8 cellular contexts compared by ENCODE assay signal in the genomic region with DNA sequence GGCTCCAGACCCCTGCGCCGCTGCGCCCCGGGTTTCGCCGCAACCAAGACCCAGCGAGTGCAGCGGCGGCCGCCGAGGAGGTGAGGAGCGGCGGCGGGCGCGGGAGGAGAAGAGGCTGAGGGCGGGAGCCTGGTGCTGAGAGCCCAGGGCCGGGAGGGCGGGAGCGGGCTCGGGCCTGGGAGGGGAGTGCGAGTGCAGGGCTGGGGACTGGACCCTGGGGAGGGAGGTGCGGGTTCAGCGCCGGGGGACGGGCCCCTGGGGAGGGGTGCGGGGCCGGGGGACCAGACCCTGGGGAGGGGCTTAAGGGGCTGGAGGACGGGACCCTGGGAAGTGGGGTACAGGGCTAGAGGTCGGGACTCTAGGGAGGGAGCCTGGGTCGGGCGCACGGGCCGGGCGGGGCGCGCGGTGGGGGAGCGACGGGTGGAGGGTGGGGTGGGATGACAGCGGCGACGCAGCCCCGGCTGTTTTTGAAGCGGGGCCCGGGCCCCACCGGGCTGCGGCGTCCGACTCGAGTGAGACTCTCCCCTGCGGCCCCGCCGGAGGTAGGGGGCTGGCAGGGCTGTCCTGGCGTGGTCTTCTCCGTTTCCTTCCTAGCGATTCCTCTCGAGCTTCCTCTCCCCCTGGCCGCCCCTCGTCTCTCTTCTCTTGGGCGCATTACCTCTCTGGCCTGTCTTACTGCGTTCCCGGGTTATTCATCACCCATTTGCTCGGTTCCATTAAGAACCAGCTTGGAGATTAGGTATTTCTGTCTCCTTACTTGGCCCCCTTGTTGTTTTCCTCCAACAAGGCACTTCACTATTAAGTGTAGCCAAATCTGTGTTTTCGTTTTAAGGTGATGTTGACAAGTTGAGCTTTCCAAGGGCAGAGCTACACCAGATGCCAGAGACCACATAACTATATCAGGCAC. TPM values are rescaled to one million over a fixed set of nuclear protein-coding genes. Genes with fewer than 3 reads are reported as not detected.
A peak's percentile ranks its signal among the peaks of the same experiment; 100 is the strongest.
DNase-seq lines count a peak whose midpoint lies in the region; ATAC-seq and TF ChIP-seq lines count a peak whose summit lies in the region.

No MANE protein-coding gene starts in this region.

- H3K9me3 ChIP-seq in BLaER1 (no peaks in the 10 kb centered on the region), muscle layer of duodenum (ENCODE audit: control insufficient read depth in 1 of 2, low read length in 2 of 2) (no peaks in the 10 kb centered on the region), tibial artery (no peaks in the 10 kb centered on the region)

- no peaks in the 10 kb centered on the region for H3K27me3 Mint-ChIP-seq in activated CD8-positive, alpha-beta T cell treated with anti-CD3 and anti-CD28 coated beads for 36 hours

- TF ChIP-seq CTCF in activated CD8-positive, alpha-beta T cell treated with anti-CD3 and anti-CD28 coated beads for 36 hours (IDR thresholded peaks at IDR 0.05) = no peak
- TF ChIP-seq CTCF in epithelial cell of esophagus (IDR thresholded peaks at IDR 0.05; ENCODE audit: insufficient read depth, low read depth, low read length, missing control alignments) (no peak), tibial artery (IDR thresholded peaks at IDR 0.05) (no peak)

- H3K27me3 ChIP-seq in BLaER1 = no peaks in the 10 kb centered on the region
- no peaks in the 10 kb centered on the region for H3K27me3 ChIP-seq in muscle layer of duodenum (ENCODE audit: low read depth, low read length)
- no peaks in the 10 kb centered on the region for H3K27me3 ChIP-seq in tibial artery

- CTCF ChIA-PET in activated CD8-positive, alpha-beta T cell treated with anti-CD3 and anti-CD28 coated beads for 36 hours (lab: Charles Lee) = interaction anchor here (0.7 to 2.5 kb wide), 11 partner anchors 9 to 68 kb away, joined by 3 to 16 read pairs (median 5); no protein-coding TSS in a partner anchor

- H4K20me1 ChIP-seq in BLaER1 = peaks cover 47% of the 10 kb centered on the region

- no peaks in the 10 kb centered on the region for H3K9me3 Mint-ChIP-seq in activated CD8-positive, alpha-beta T cell treated with anti-CD3 and anti-CD28 coated beads for 36 hours

- H3K4me3 Mint-ChIP-seq in activated CD8-positive, alpha-beta T cell treated with anti-CD3 and anti-CD28 coated beads for 36 hours = peak overlapping the region; percentile 90

- H3K4me3 ChIP-seq in BLaER1 (peak overlapping the region; percentile 95), epithelial cell of esophagus (ENCODE audit: low read length) (peak overlapping the region; percentile 71), muscle layer of duodenum (ENCODE audit: low read depth in 1 of 2, low read length in 2 of 2) (peak overlapping the region; percentile 61 to 90), tibial artery (peak overlapping the region; percentile 72 to 81)

- peak; percentile 40 for DNase-seq in activated CD8-positive, alpha-beta T cell treated with anti-CD3 and anti-CD28 coated beads for 36 hours
- peak; percentile 20 for DNase-seq in epithelial cell of esophagus (ENCODE audit: low read depth)
- peak in 1 of 2 donors; percentile 70 for DNase-seq in tibial artery
- no peak for DNase-seq in NOMO-1 (lab: John Stamatoyannopoulos, UW; ENCODE audit: unreplicated experiment in 2 of 2)

- peaks cover 55% of the 10 kb centered on the region for H3K4me1 Mint-ChIP-seq in activated CD8-positive, alpha-beta T cell treated with anti-CD3 and anti-CD28 coated beads for 36 hours (ENCODE audit: low read depth)

- peaks cover 54% of the 10 kb centered on the region for H3K36me3 Mint-ChIP-seq in activated CD8-positive, alpha-beta T cell treated with anti-CD3 and anti-CD28 coated beads for 36 hours (ENCODE audit: low read depth)

- H3K4me1 ChIP-seq in BLaER1 (peaks cover 54% of the 10 kb centered on the region), muscle layer of duodenum (ENCODE audit: control insufficient read depth in 1 of 2, insufficient read depth in 2 of 2, low read length in 2 of 2) (peaks cover 3 to 27% of the 10 kb centered on the region in 2 donors), tibial artery (peaks cover 0 to 28% (median 18%) of the 10 kb centered on the region in 4 donors)

- peak overlapping the region; percentile 82 for H3K4me2 ChIP-seq in BLaER1

- ATAC-seq in GM19452 (IDR thresholded peaks at IDR 0.05; ENCODE audit: unreplicated experiment) (peak; percentile 26), HG03565 (IDR thresholded peaks at IDR 0.05; ENCODE audit: unreplicated experiment) (peak; percentile 2)
- peak; percentile 27 for ATAC-seq in activated CD8-positive, alpha-beta T cell treated with anti-CD3 and anti-CD28 coated beads for 36 hours

- peak overlapping the region; percentile 95 for H3K27ac Mint-ChIP-seq in activated CD8-positive, alpha-beta T cell treated with anti-CD3 and anti-CD28 coated beads for 36 hours

- POLR2A ChIA-PET in activated CD8-positive, alpha-beta T cell treated with anti-CD3 and anti-CD28 coated beads for 36 hours (lab: Charles Lee) = interaction anchor here (0.6 to 2.2 kb wide), 9 partner anchors 7 to 568 kb away, joined by 3 to 9 read pairs (median 5); no protein-coding TSS in a partner anchor

- peak overlapping the region; percentile 96 for H3K27ac ChIP-seq in BLaER1
- H3K27ac ChIP-seq in muscle layer of duodenum (ENCODE audit: low read length) = peak overlapping the region; percentile 51
- peak overlapping the region; percentile 74 for H3K27ac ChIP-seq in tibial artery

- H3K36me3 ChIP-seq in BLaER1 = peaks cover 37% of the 10 kb centered on the region
- peaks cover 5 to 15% of the 10 kb centered on the region in 2 donors for H3K36me3 ChIP-seq in muscle layer of duodenum (ENCODE audit: control insufficient read depth in 1 of 2, insufficient read depth in 2 of 2, low read length in 2 of 2)
- H3K36me3 ChIP-seq in tibial artery = peaks cover 14 to 17% (median 17%) of the 10 kb centered on the region in 3 donors

- H3K9ac ChIP-seq in BLaER1 = peak overlapping the region; percentile 96

- intact Hi-C loops in activated CD8-positive, alpha-beta T cell treated with anti-CD3 and anti-CD28 coated beads for 36 hours (cut with micrococcal nuclease) = no loop called here
- intact Hi-C loops in tibial artery (cut with DNase I; ENCODE audit: low total_unique reads) = no loop called here

RNA-seq across cellular contexts. Expression of a gene that starts 0.7 kb away (rescaled TPM):
- 100 to 1,000 TPM; 123 to 133 TPM for total RNA-seq in activated CD8-positive, alpha-beta T cell treated with anti-CD3 and anti-CD28 coated beads for 36 hours

Comparison
In these comparisons a context has a peak if more than half of its experiments do, and no peak if none do; other contexts are left out.
1. DNase-seq: peak in activated CD8-positive, alpha-beta T cell treated with anti-CD3 and anti-CD28 coated beads for 36 hours (single experiment) and epithelial cell of esophagus (single experiment); none in NOMO-1 (0 of 2).
2. Peak in every context shown above with its lines, with median percentiles within 50 percentile points of each other: H3K27ac ChIP-seq, H3K4me3 ChIP-seq and ATAC-seq.